ENCODE assay signal across 8 cellular contexts in genomic region chr4:77007358-77008230, GRCh38. TPM values are rescaled to one million over a fixed set of nuclear protein-coding genes. Genes with fewer than 3 reads are reported as not detected.
DNase-seq lines count a peak whose midpoint lies in the region; ATAC-seq and TF ChIP-seq lines count a peak whose summit lies in the region.

No MANE protein-coding gene starts in this region.

- peaks cover 29% of the 10 kb centered on the region for H4K20me1 ChIP-seq in IMR-90 (ENCODE audit: insufficient read depth, low read length)

- peaks cover 39% of the 10 kb centered on the region for H3K4me1 ChIP-seq in CD4-positive, CD25-positive, alpha-beta regulatory T cell (ENCODE audit: control insufficient read depth, insufficient read depth, low read length, poor library complexity, severe bottlenecking)
- H3K4me1 ChIP-seq in IMR-90 (ENCODE audit: control insufficient read depth, insufficient read depth, low read length) (peaks cover 34% of the 10 kb centered on the region), adipocyte (ENCODE audit: control insufficient read depth, insufficient read depth, low read length) (peaks cover 59% of the 10 kb centered on the region), upper lobe of left lung (peaks cover 26 to 63% (median 39%) of the 10 kb centered on the region in 4 donors)

- H3K9ac ChIP-seq in IMR-90 (ENCODE audit: low read depth, low read length) (peak overlapping the region; percentile 34; the same call in 1 of the 2 replicates), adipocyte (ENCODE audit: low read length) (peak overlapping the region; percentile 24)

- H3K9me3 Mint-ChIP-seq in CD4-positive, CD25-positive, alpha-beta regulatory T cell: no peaks in the 10 kb centered on the region

- H3K4me2 ChIP-seq in IMR-90 (ENCODE audit: low read depth, low read length): peak overlapping the region; percentile 57; the same call in 1 of the 2 replicates

- 0 out of 3 replicates have a peak overlapping the region, but pooled peaks have one; percentile 22 for H2BK15ac ChIP-seq in IMR-90 (ENCODE audit: low read depth, low read length)

- no peak overlapping the region for H2AK9ac ChIP-seq in IMR-90 (replicated peaks; ENCODE audit: low read depth, low read length, poor library complexity)

- no peaks in the 10 kb centered on the region for H3K27me3 Mint-ChIP-seq in CD4-positive, CD25-positive, alpha-beta regulatory T cell

- no peak for TF ChIP-seq RAD21 in IMR-90 (IDR thresholded peaks at IDR 0.05; ENCODE audit: low read length)

- no TSS peak for BruUV-seq in IMR-90 (replicated peaks; lab: Mats Ljungman, UMichigan)

- TF ChIP-seq POLR2A in IMR-90 (IDR thresholded peaks at IDR 0.05; ENCODE audit: low read depth, low read length) (no peak), upper lobe of left lung (IDR thresholded peaks at IDR 0.05) (no peak)

- H2BK5ac ChIP-seq in IMR-90 (ENCODE audit: low read depth, low read length, poor library complexity, severe bottlenecking): peak overlapping the region; percentile 93

- peak overlapping the region in 3 of 4 donors; percentile 31 to 61 (median 39) for H3K4me3 Mint-ChIP-seq in CD4-positive, CD25-positive, alpha-beta regulatory T cell

- peaks cover 1% of the 10 kb centered on the region for H3K36me3 ChIP-seq in CD4-positive, CD25-positive, alpha-beta regulatory T cell (ENCODE audit: control insufficient read depth, insufficient read depth, low read length)
- H3K36me3 ChIP-seq in IMR-90 (ENCODE audit: control insufficient read depth, insufficient read depth, low read length): peaks cover 35% of the 10 kb centered on the region
- peaks cover 87% of the 10 kb centered on the region for H3K36me3 ChIP-seq in adipocyte (ENCODE audit: control insufficient read depth, insufficient read depth, low read length, severe bottlenecking)
- peaks cover 0 to 11% (median 2%) of the 10 kb centered on the region in 4 donors for H3K36me3 ChIP-seq in upper lobe of left lung

- WGBS in IMR-90 (ENCODE audit: extremely low coverage in 2 of 2, insufficient read length in 1 of 2), 2 experiments: no CpG with 5 or more reads among the region's 1 CpG
- 0 to 5% methylated on average over 1 of the region's 1 CpG for WGBS in upper lobe of left lung, 2 donors

- peak overlapping the region; percentile 37 for H2AFZ ChIP-seq in IMR-90 (replicated peaks; ENCODE audit: low read length, poor library complexity)

- CTCF ChIA-PET in IMR-90 (lab: Yijun Ruan, JAX): no interaction called here

- peak overlapping the region; percentile 7 to 93 (median 55) for H3K27ac Mint-ChIP-seq in CD4-positive, CD25-positive, alpha-beta regulatory T cell

- peak overlapping the region; percentile 78 for H2BK20ac ChIP-seq in IMR-90 (ENCODE audit: low read depth, low read length)

- no peak for TF ChIP-seq CTCF in IMR-90 (conservative IDR thresholded peaks at IDR 0.05; ENCODE audit: low read depth, low read length)
- TF ChIP-seq CTCF in upper lobe of left lung (IDR thresholded peaks at IDR 0.05): no peak

- H3K14ac ChIP-seq in IMR-90 (replicated peaks; ENCODE audit: low read depth, low read length): peak overlapping the region; percentile 69

- H3K4ac ChIP-seq in IMR-90 (ENCODE audit: low read depth, low read length): peak overlapping the region; percentile 84

- peaks cover 34 to 75% of the 10 kb centered on the region in 2 experiments for H3K79me1 ChIP-seq in IMR-90 (ENCODE audit: low read depth in 1 of 2, low read length in 2 of 2)

- no peak for TF ChIP-seq EP300 in upper lobe of left lung (IDR thresholded peaks at IDR 0.05)

- H3K9me1 ChIP-seq in IMR-90 (ENCODE audit: insufficient read depth, low read length): peaks cover 24% of the 10 kb centered on the region

- peak; percentile 37 to 50 for ATAC-seq in CD4-positive, CD25-positive, alpha-beta regulatory T cell (ENCODE audit: low read depth in 2 of 2)
- ATAC-seq in GM21423 (IDR thresholded peaks at IDR 0.05; ENCODE audit: unreplicated experiment) (peak; percentile 79), IMR-90 (ENCODE audit: low read depth) (peak; percentile 61), upper lobe of left lung (ENCODE audit: low FRiP score in 2 of 2) (peak; percentile 89 to 90)

- H3K4me1 Mint-ChIP-seq in CD4-positive, CD25-positive, alpha-beta regulatory T cell: peaks cover 38 to 64% (median 43%) of the 10 kb centered on the region in 4 donors

- POLR2A ChIA-PET in IMR-90 (lab: Charles Lee; ENCODE audit: unreplicated experiment): interaction anchor here (1.2 kb wide), 1 partner anchor 56 kb away, joined by 3 read pairs; no protein-coding TSS in a partner anchor

- H4K5ac ChIP-seq in IMR-90 (ENCODE audit: low read depth, low read length): peak overlapping the region; percentile 83

- H3K27me3 ChIP-seq in CD4-positive, CD25-positive, alpha-beta regulatory T cell (ENCODE audit: control insufficient read depth, insufficient read depth, low read length): no peaks in the 10 kb centered on the region
- H3K27me3 ChIP-seq in IMR-90 (ENCODE audit: control insufficient read depth, insufficient read depth, low read length): no peaks in the 10 kb centered on the region
- H3K27me3 ChIP-seq in adipocyte (replicated peaks; ENCODE audit: control insufficient read depth, insufficient read depth, low read length): no peaks in the 10 kb centered on the region
- no peaks in the 10 kb centered on the region for H3K27me3 ChIP-seq in upper lobe of left lung

- in situ Hi-C loops in IMR-90 (cut with MboI; ENCODE audit: low sequenced_read_pairs): no loop called here

- H3K27ac ChIP-seq in CD4-positive, CD25-positive, alpha-beta regulatory T cell (ENCODE audit: insufficient read depth, low read length, poor library complexity, severe bottlenecking): no peak overlapping the region
- H3K27ac ChIP-seq in IMR-90 (ENCODE audit: insufficient read depth, low read length) (peak overlapping the region; percentile 94), upper lobe of left lung (peak overlapping the region; percentile 52 to 68 (median 60))

- peak overlapping the region; percentile 75 for H2BK120ac ChIP-seq in IMR-90 (ENCODE audit: low read depth, low read length)

- no peak for DNase-seq in CD4-positive, CD25-positive, alpha-beta regulatory T cell
- peak; percentile 83 for DNase-seq in IMR-90
- DNase-seq in adipocyte (ENCODE audit: low read depth): peak; percentile 83
- DNase-seq in iPS-NIHi7 (ENCODE audit: extremely low spot score): peak; percentile 26
- peak in 1 of 2 donors; percentile 58 for DNase-seq in upper lobe of left lung
- DNase-seq in activated CD4-positive, CD25-positive, alpha-beta regulatory T cell treated with anti-CD3 and anti-CD28 coated beads, Interleukin-2, amount 50 U/mL, for 72 hours: no peak
- DNase-seq in C1 segment of cervical spinal cord (lab: John Stamatoyannopoulos, UW): no peak

- H3K23ac ChIP-seq in IMR-90 (ENCODE audit: low read depth, low read length): peak overlapping the region; percentile 66; the same call in 1 of the 2 replicates

- dilution Hi-C loops in IMR-90 (cut with HindIII; ENCODE audit: low sequenced_read_pairs, unreplicated experiment): no loop called here

- peak overlapping the region; percentile 35; the same call in 1 of the 2 replicates for H4K91ac ChIP-seq in IMR-90 (ENCODE audit: insufficient read depth, low read depth, low read length)

- peak overlapping the region; percentile 56 for H3K4me3 ChIP-seq in CD4-positive, CD25-positive, alpha-beta regulatory T cell (ENCODE audit: low read depth, low read length)
- H3K4me3 ChIP-seq in IMR-90 (ENCODE audit: insufficient read depth, low read depth, low read length) (no peak overlapping the region), adipocyte (ENCODE audit: low read length) (peak overlapping the region; percentile 35), upper lobe of left lung (no peak overlapping the region)

- intact Hi-C loops in IMR-90 (cut with micrococcal nuclease): no loop called here

- peak overlapping the region; percentile 85 for H3K18ac ChIP-seq in IMR-90 (ENCODE audit: low read depth, low read length)

- peak overlapping the region; percentile 37 for H3K56ac ChIP-seq in IMR-90 (ENCODE audit: extremely low read depth, insufficient read depth, low read length)

- H3K36me3 Mint-ChIP-seq in CD4-positive, CD25-positive, alpha-beta regulatory T cell: peaks cover 4% of the 10 kb centered on the region

- H2AK5ac ChIP-seq in IMR-90 (ENCODE audit: low read depth, low read length): peak overlapping the region; percentile 71; the same call in 1 of the 2 replicates

- H3K9me3 ChIP-seq in CD4-positive, CD25-positive, alpha-beta regulatory T cell (ENCODE audit: control insufficient read depth in 2 of 2, low read length in 2 of 2): no peaks in the 10 kb centered on the region
- no peaks in the 10 kb centered on the region for H3K9me3 ChIP-seq in IMR-90 (ENCODE audit: control insufficient read depth, insufficient read depth, low read length)
- H3K9me3 ChIP-seq in adipocyte (ENCODE audit: control insufficient read depth, low read length): no peaks in the 10 kb centered on the region
- H3K9me3 ChIP-seq in upper lobe of left lung: no peaks in the 10 kb centered on the region

- H4K8ac ChIP-seq in IMR-90 (ENCODE audit: low read depth in 2 of 2, low read length in 2 of 2): peak overlapping the region in 1 of 2 experiments; percentile 56; a peak in 2 of 4 replicates

TF ChIP-seq in IMR-90, 13 proteins besides CTCF, POLR2A, EP300 and RAD21 (continues in another document):
- TF ChIP-seq RCOR1 (IDR thresholded peaks at IDR 0.05; ENCODE audit: insufficient replicate concordance, low read length) (no peak), RFX5 (IDR thresholded peaks at IDR 0.05; ENCODE audit: low read depth, low read length) (no peak), FOS (IDR thresholded peaks at IDR 0.05; ENCODE audit: low read depth, low read length) (no peak), ELK1 (IDR thresholded peaks at IDR 0.05; ENCODE audit: borderline replicate concordance, low read depth, low read length) (no peak), CEBPB (IDR thresholded peaks at IDR 0.05; ENCODE audit: low read depth, low read length) (peak; percentile 85), MAFK (IDR thresholded peaks at IDR 0.05; ENCODE audit: low read depth, low read length) (peak; percentile 18; the same call in 1 of the 2 replicates)

RNA-seq across cellular contexts. Expression of gene SEPTIN11, which starts 58.0 kb away (rescaled TPM):
- total RNA-seq in CD4-positive, CD25-positive, alpha-beta regulatory T cell: 29.4 TPM
- polyA plus RNA-seq in CD4-positive, CD25-positive, alpha-beta regulatory T cell: 10 to 100 TPM; 17.1 to 29.7 (median 21.0) TPM
- total RNA-seq in IMR-90 (2012; rRNA removed) (573 and 632 TPM in 2 replicates), upper lobe of left lung (100 to 1,000 TPM in 2 of 6 donors, 10 to 100 TPM in 4; 56.3 to 136 (median 94.0) TPM)
- 258 and 267 TPM in 2 replicates for polyA plus RNA-seq in IMR-90 (2012; rRNA removed)
- polyA plus RNA-seq in IMR-90 (2012; cell fraction: cytosol; rRNA removed): 75.9 and 85.0 TPM in 2 replicates
- polyA plus RNA-seq in IMR-90 (2012; cell fraction: nucleus; rRNA removed; ENCODE audit: low replicate concordance): 36.2 and 197 TPM in 2 replicates

Comparison
In these comparisons a context has a peak if more than half of its experiments do, and no peak if none do; other contexts are left out.
1. DNase-seq: peak in IMR-90 (single experiment), adipocyte (single experiment) and iPS-NIHi7 (single experiment); none in CD4-positive, CD25-positive, alpha-beta regulatory T cell (0 of 3), activated CD4-positive, CD25-positive, alpha-beta regulatory T cell treated with anti-CD3 and anti-CD28 coated beads, Interleukin-2, amount 50 U/mL, for 72 hours (single experiment) and C1 segment of cervical spinal cord (0 of 14).
2. H3K4me3 ChIP-seq: peak in CD4-positive, CD25-positive, alpha-beta regulatory T cell (single experiment) and adipocyte (single experiment); none in IMR-90 (single experiment) and upper lobe of left lung (0 of 4).
3. Peak in every context shown above with its lines, with median percentiles within 50 percentile points of each other: ATAC-seq.